Comparison of ENCODE assay signal across 9 cellular contexts in the genomic region with DNA sequence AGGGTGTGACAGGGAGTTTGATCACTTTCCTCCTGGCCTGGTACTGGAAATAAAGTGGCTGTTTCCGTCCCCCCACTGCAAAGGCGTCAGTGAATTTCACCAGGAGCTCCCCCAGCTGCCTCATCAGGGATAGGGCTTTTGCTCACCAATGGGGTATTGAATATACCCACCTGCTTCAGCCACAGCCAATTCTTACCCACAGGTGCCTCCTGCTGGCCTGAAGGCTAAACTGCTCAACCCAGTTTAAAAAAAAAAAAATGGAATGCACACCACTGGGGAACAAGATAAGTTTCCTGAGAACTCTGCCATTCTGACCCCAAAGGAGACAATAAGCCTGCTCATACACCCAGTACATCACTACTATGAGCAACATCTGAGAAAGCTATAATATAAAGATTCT.
A peak's percentile ranks its signal among the peaks of the same experiment; 100 is the strongest.
DNase-seq lines count a peak whose midpoint lies in the region; ATAC-seq, FAIRE-seq and TF ChIP-seq lines count a peak whose summit lies in the region.
"Had no signal": no experiment of that assay in that cellular context is flagged by ENCODE, and none has a peak within 500 bp of the region (broad histone marks: within the 10 kb centered on the region; RNA-seq: fewer than 3 reads in every experiment).

No MANE protein-coding gene starts in this region.

- TF ChIP-seq CTCF in CD14-positive monocyte (IDR thresholded peaks at IDR 0.05), result peak; percentile 35
- TF ChIP-seq CTCF in bronchial epithelial cell (IDR thresholded peaks at IDR 0.05; ENCODE audit: insufficient read depth, low read length, severe bottlenecking), result peak; percentile 20
- no peak for TF ChIP-seq CTCF in sigmoid colon (IDR thresholded peaks at IDR 0.05)

- H3K27ac Mint-ChIP-seq in CD14-positive monocyte, result no peak overlapping the region
- H3K27ac Mint-ChIP-seq in activated CD4-positive, alpha-beta T cell treated with anti-CD3 and anti-CD28 coated beads, Interleukin-2, amount 10 ng/mL, durations not matched to agents 7 days and 5 days, result no peak overlapping the region

- H3K27me3 Mint-ChIP-seq in CD14-positive monocyte (ENCODE audit: low read depth in 3 of 3), result peaks cover 0 to 9% (median 1%) of the 10 kb centered on the region in 3 donors
- H3K27me3 Mint-ChIP-seq in activated CD4-positive, alpha-beta T cell treated with anti-CD3 and anti-CD28 coated beads, Interleukin-2, amount 10 ng/mL, durations not matched to agents 7 days and 5 days, result no peaks in the 10 kb centered on the region

- no peak for TF ChIP-seq EP300 in sigmoid colon (IDR thresholded peaks at IDR 0.05)

- peaks cover 21% of the 10 kb centered on the region for H3K4me1 Mint-ChIP-seq in CD14-positive monocyte
- H3K4me1 Mint-ChIP-seq in activated CD4-positive, alpha-beta T cell treated with anti-CD3 and anti-CD28 coated beads, Interleukin-2, amount 10 ng/mL, durations not matched to agents 7 days and 5 days, result peaks cover 3% of the 10 kb centered on the region

- H3K4me3 ChIP-seq in bronchial epithelial cell (ENCODE audit: low read depth, low read length) (no peak overlapping the region), sigmoid colon (no peak overlapping the region)

- no peaks in the 10 kb centered on the region for H3K36me3 Mint-ChIP-seq in CD14-positive monocyte
- H3K36me3 Mint-ChIP-seq in activated CD4-positive, alpha-beta T cell treated with anti-CD3 and anti-CD28 coated beads, Interleukin-2, amount 10 ng/mL, durations not matched to agents 7 days and 5 days (ENCODE audit: low read depth), result no peaks in the 10 kb centered on the region

- H3K9me3 ChIP-seq in sigmoid colon, result no peaks in the 10 kb centered on the region

- no peak for FAIRE-seq in bronchial epithelial cell (lab: Jason Lieb, UNC)

- CTCF ChIA-PET in activated CD4-positive, alpha-beta T cell treated with anti-CD3 and anti-CD28 coated beads, Interleukin-2, amount 10 ng/mL, durations not matched to agents 7 days and 5 days (lab: Charles Lee), result no interaction called here

- H3K4me3 Mint-ChIP-seq in CD14-positive monocyte, result no peak overlapping the region
- H3K4me3 Mint-ChIP-seq in activated CD4-positive, alpha-beta T cell treated with anti-CD3 and anti-CD28 coated beads, Interleukin-2, amount 10 ng/mL, durations not matched to agents 7 days and 5 days, result no peak overlapping the region

- H3K4me1 ChIP-seq in sigmoid colon, result no peaks in the 10 kb centered on the region

- no peak for DNase-seq in CD14-positive monocyte (ENCODE audit: low spot score)
- DNase-seq in bronchial epithelial cell (ENCODE audit: low read depth), result peak; percentile 1
- no peak for DNase-seq in retina
- DNase-seq in SHP77 treated with DMSO at 0.1 percent for 48 hours (lab: John Stamatoyannopoulos, UW), result no peak
- no peak for DNase-seq in activated CD4-positive, alpha-beta T cell treated with anti-CD3 and anti-CD28 coated beads, Interleukin-2, amount 10 ng/mL, durations not matched to agents 7 days and 5 days
- no peak for DNase-seq in sigmoid colon

- H3K36me3 ChIP-seq in bronchial epithelial cell (ENCODE audit: control insufficient read depth, insufficient read depth, low read length), result no peaks in the 10 kb centered on the region
- H3K36me3 ChIP-seq in sigmoid colon, result no peaks in the 10 kb centered on the region

- 71 to 76% methylated on average over 2 of the region's 2 CpGs for WGBS in sigmoid colon, 2 donors

- POLR2A ChIA-PET in activated CD4-positive, alpha-beta T cell treated with anti-CD3 and anti-CD28 coated beads, Interleukin-2, amount 10 ng/mL, durations not matched to agents 7 days and 5 days (lab: Charles Lee), result no interaction called here

- intact Hi-C loops in CD14-positive monocyte (cut with micrococcal nuclease) (no loop called here), sigmoid colon (cut with DNase I) (no loop called here)

- peak; percentile 39 for ATAC-seq in GM19328 (IDR thresholded peaks at IDR 0.05; ENCODE audit: unreplicated experiment)
- ATAC-seq in HG03139 (IDR thresholded peaks at IDR 0.05; ENCODE audit: unreplicated experiment), result peak; percentile 26

- peaks cover 0 to 12% (median 4%) of the 10 kb centered on the region in 7 donors for H3K9me3 Mint-ChIP-seq in CD14-positive monocyte
- no peaks in the 10 kb centered on the region for H3K9me3 Mint-ChIP-seq in activated CD4-positive, alpha-beta T cell treated with anti-CD3 and anti-CD28 coated beads, Interleukin-2, amount 10 ng/mL, durations not matched to agents 7 days and 5 days

- TF ChIP-seq POLR2A in sigmoid colon (IDR thresholded peaks at IDR 0.05), result no peak

- H3K27ac ChIP-seq in sigmoid colon, result no peak overlapping the region
- H3K27ac ChIP-seq: epithelial cell of prostate had no signal

- H3K27me3 ChIP-seq in bronchial epithelial cell (ENCODE audit: control insufficient read depth, insufficient read depth, low read length) (no peaks in the 10 kb centered on the region), sigmoid colon (no peaks in the 10 kb centered on the region)

Comparison
In these comparisons a context has a peak if more than half of its experiments do, and no peak if none do; other contexts are left out.
1. CTCF ChIP-seq: peak in CD14-positive monocyte (single experiment) and bronchial epithelial cell (single experiment); none in sigmoid colon (0 of 4).